25 cellular contexts compared by ENCODE assay signal in genomic region chr7:53466396-53466795, GRCh38.
"Had no signal": no experiment of that assay in that cellular context is flagged by ENCODE, and none has a peak within 500 bp of the region (broad histone marks: within the 10 kb centered on the region; RNA-seq: fewer than 3 reads in every experiment).

No MANE protein-coding gene starts in this region.

- DNase-seq: activated CD4-positive, alpha-beta T cell treated with anti-CD3 and anti-CD28 coated beads for 4 hours; activated CD8-positive, alpha-beta memory T cell treated with anti-CD3 and anti-CD28 coated beads, Interleukin-2, amount 50 U/mL, for 48 hours; activated CD8-positive, alpha-beta T cell treated with anti-CD3 and anti-CD28 coated beads for 36 hours; activated effector memory CD4-positive, alpha-beta T cell treated with Interleukin-2 at 50 U/mL for 16 hours; activated naive CD4-positive, alpha-beta T cell; activated T-cell treated with anti-CD3 and anti-CD28 coated beads, Interleukin-2, amount 50 U/mL, for 1 hour; aorta; central memory CD4-positive, alpha-beta T cell; Karpas-422; MM.1S; NCI-H1105; NCI-H1436 treated with DMSO at 0.1 percent for 48 hours; NCI-H187; NCI-H2081; NCI-H2227 treated with DMSO at 0.1 percent for 48 hours; NCI-H446 treated with DMSO at 0.1 percent for 48 hours; NCI-H526 treated with DMSO at 0.1 percent for 48 hours; SIG-M5; T-cell; T-helper 2 cell; T1000 had no signal

- H3K4me1 ChIP-seq: breast epithelium had no signal

- H3K4me3 ChIP-seq: breast epithelium, K562 had no signal

- ATAC-seq: activated CD4-positive, CD25-positive, alpha-beta regulatory T cell treated with anti-CD3 and anti-CD28 coated beads, Interleukin-2, amount 50 U/mL, for 24 hours; activated CD8-positive, alpha-beta T cell treated with anti-CD3 and anti-CD28 coated beads for 36 hours; K562; T-cell had no signal

- H3K27ac ChIP-seq: breast epithelium, VCaP had no signal

- H3K27me3 ChIP-seq: breast epithelium had no signal

- H3K9me3 ChIP-seq: breast epithelium had no signal
